9 cellular contexts compared by ENCODE assay signal in the genomic region with DNA sequence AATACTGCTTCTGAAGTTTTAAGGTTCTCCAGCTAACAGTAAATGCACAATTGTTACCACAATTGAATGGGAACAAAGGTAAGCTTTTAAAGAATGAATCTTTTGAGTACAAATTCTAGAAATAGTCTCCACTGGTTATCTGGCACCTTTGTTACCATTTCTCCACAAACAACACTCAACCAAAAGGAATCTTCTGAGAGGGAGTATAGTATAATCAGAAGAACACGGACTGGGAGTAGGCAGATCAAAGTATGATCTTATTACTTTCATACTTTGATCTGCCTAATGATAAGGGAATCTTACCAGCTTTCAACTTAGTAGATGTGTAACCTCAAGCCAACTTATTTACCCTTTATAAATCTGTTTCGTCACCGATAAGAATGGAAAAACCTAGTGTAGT. TPM values are rescaled to one million over a fixed set of nuclear protein-coding genes. Genes with fewer than 3 reads are reported as not detected.
DNase-seq lines count a peak whose midpoint lies in the region; ATAC-seq and TF ChIP-seq lines count a peak whose summit lies in the region.
"Had no signal": no experiment of that assay in that cellular context is flagged by ENCODE, and none has a peak within 500 bp of the region (broad histone marks: within the 10 kb centered on the region; RNA-seq: fewer than 3 reads in every experiment).

No MANE protein-coding gene starts in this region.

- H3K9me3 ChIP-seq in iPS-18c (ENCODE audit: control insufficient read depth, insufficient read depth, low read length) (no peaks in the 10 kb centered on the region), suprapubic skin (no peaks in the 10 kb centered on the region)

- no peak for TF ChIP-seq POLR2A in suprapubic skin (IDR thresholded peaks at IDR 0.05)

- H3K27me3 Mint-ChIP-seq in activated CD8-positive, alpha-beta memory T cell treated with anti-CD3 and anti-CD28 coated beads, Interleukin-2, amount 10 ng/mL, durations not matched to agents 7 days and 5 days, result no peaks in the 10 kb centered on the region
- H3K27me3 Mint-ChIP-seq in activated T-helper 1 cell treated with anti-CD3 and anti-CD28 coated beads, Interleukin-12 subunit alpha, Interleukin-12 subunit beta, Interleukin-2, Interleukin-4 antibody, amounts not matched to agents 30 ng/mL and 10 ng/mL and 1 ng/mL, durations not matched to agents 14 hours and 24 hours and 36 hours (ENCODE audit: insufficient read depth), result no peaks in the 10 kb centered on the region

- H3K36me3 ChIP-seq in suprapubic skin, result no peaks in the 10 kb centered on the region

- H3K36me3 Mint-ChIP-seq in activated CD8-positive, alpha-beta memory T cell treated with anti-CD3 and anti-CD28 coated beads, Interleukin-2, amount 10 ng/mL, durations not matched to agents 7 days and 5 days, result peaks cover 31% of the 10 kb centered on the region
- H3K36me3 Mint-ChIP-seq in activated T-helper 1 cell treated with anti-CD3 and anti-CD28 coated beads, Interleukin-12 subunit alpha, Interleukin-12 subunit beta, Interleukin-2, Interleukin-4 antibody, amounts not matched to agents 30 ng/mL and 10 ng/mL and 1 ng/mL, durations not matched to agents 14 hours and 24 hours and 36 hours (ENCODE audit: low read depth), result peaks cover 21% of the 10 kb centered on the region

- H3K4me3 ChIP-seq in iPS-18c (ENCODE audit: insufficient read depth, low read depth, low read length) (peak overlapping the region; percentile 80), suprapubic skin (peak overlapping the region; percentile 95)

- H3K9me3 Mint-ChIP-seq in activated CD8-positive, alpha-beta memory T cell treated with anti-CD3 and anti-CD28 coated beads, Interleukin-2, amount 10 ng/mL, durations not matched to agents 7 days and 5 days (ENCODE audit: low read depth), result no peaks in the 10 kb centered on the region
- no peaks in the 10 kb centered on the region for H3K9me3 Mint-ChIP-seq in activated T-helper 1 cell treated with anti-CD3 and anti-CD28 coated beads, Interleukin-12 subunit alpha, Interleukin-12 subunit beta, Interleukin-2, Interleukin-4 antibody, amounts not matched to agents 30 ng/mL and 10 ng/mL and 1 ng/mL, durations not matched to agents 14 hours and 24 hours and 36 hours

- TF ChIP-seq EP300 in suprapubic skin (IDR thresholded peaks at IDR 0.05), result no peak

- H3K27me3 ChIP-seq in suprapubic skin, result no peaks in the 10 kb centered on the region

- ATAC-seq in activated CD8-positive, alpha-beta memory T cell treated with anti-CD3 and anti-CD28 coated beads, Interleukin-2, amount 10 ng/mL, durations not matched to agents 7 days and 5 days, result no peak
- no peak for ATAC-seq in GM18868 (IDR thresholded peaks at IDR 0.05; ENCODE audit: unreplicated experiment)
- no peak for ATAC-seq in GM21528 (IDR thresholded peaks at IDR 0.05; ENCODE audit: low FRiP score, unreplicated experiment)

- WGBS in suprapubic skin, result 70% methylated on average over 3 of the region's 3 CpGs

- no peak for DNase-seq in activated CD8-positive, alpha-beta memory T cell treated with anti-CD3 and anti-CD28 coated beads, Interleukin-2, amount 10 ng/mL, durations not matched to agents 7 days and 5 days
- no peak for DNase-seq in activated CD8-positive, alpha-beta memory T cell treated with anti-CD3 and anti-CD28 coated beads for 24 hours
- no peak for DNase-seq in activated T-helper 1 cell treated with anti-CD3 and anti-CD28 coated beads, Interleukin-12 subunit alpha, Interleukin-12 subunit beta, Interleukin-2, Interleukin-4 antibody, amounts not matched to agents 30 ng/mL and 10 ng/mL and 1 ng/mL, durations not matched to agents 14 hours and 24 hours and 36 hours (ENCODE audit: low spot score)
- DNase-seq in suprapubic skin (ENCODE audit: low spot score in 2 of 2) (no peak), anterior cingulate cortex (lab: John Stamatoyannopoulos, UW) (no peak)
- DNase-seq: AML-193 had no signal

- intact Hi-C loops in activated T-helper 1 cell treated with anti-CD3 and anti-CD28 coated beads, Interleukin-12 subunit alpha, Interleukin-12 subunit beta, Interleukin-2, Interleukin-4 antibody, amounts not matched to agents 30 ng/mL and 10 ng/mL and 1 ng/mL, durations not matched to agents 14 hours and 24 hours and 36 hours (cut with micrococcal nuclease), result loop anchor here (5.0 kb wide), 1 partner anchor 309 kb away; no protein-coding TSS in a partner anchor

- H3K27ac Mint-ChIP-seq in activated CD8-positive, alpha-beta memory T cell treated with anti-CD3 and anti-CD28 coated beads, Interleukin-2, amount 10 ng/mL, durations not matched to agents 7 days and 5 days, result peak overlapping the region; percentile 95
- peak overlapping the region; percentile 92 for H3K27ac Mint-ChIP-seq in activated T-helper 1 cell treated with anti-CD3 and anti-CD28 coated beads, Interleukin-12 subunit alpha, Interleukin-12 subunit beta, Interleukin-2, Interleukin-4 antibody, amounts not matched to agents 30 ng/mL and 10 ng/mL and 1 ng/mL, durations not matched to agents 14 hours and 24 hours and 36 hours

- peaks cover 35% of the 10 kb centered on the region for H3K4me1 ChIP-seq in suprapubic skin

- no peak overlapping the region for H3K27ac ChIP-seq in suprapubic skin

- H3K4me3 Mint-ChIP-seq in activated CD8-positive, alpha-beta memory T cell treated with anti-CD3 and anti-CD28 coated beads, Interleukin-2, amount 10 ng/mL, durations not matched to agents 7 days and 5 days, result peak overlapping the region; percentile 98
- H3K4me3 Mint-ChIP-seq in activated T-helper 1 cell treated with anti-CD3 and anti-CD28 coated beads, Interleukin-12 subunit alpha, Interleukin-12 subunit beta, Interleukin-2, Interleukin-4 antibody, amounts not matched to agents 30 ng/mL and 10 ng/mL and 1 ng/mL, durations not matched to agents 14 hours and 24 hours and 36 hours, result peak overlapping the region; percentile 97

- H3K4me1 Mint-ChIP-seq in activated CD8-positive, alpha-beta memory T cell treated with anti-CD3 and anti-CD28 coated beads, Interleukin-2, amount 10 ng/mL, durations not matched to agents 7 days and 5 days, result peaks cover 42% of the 10 kb centered on the region
- H3K4me1 Mint-ChIP-seq in activated T-helper 1 cell treated with anti-CD3 and anti-CD28 coated beads, Interleukin-12 subunit alpha, Interleukin-12 subunit beta, Interleukin-2, Interleukin-4 antibody, amounts not matched to agents 30 ng/mL and 10 ng/mL and 1 ng/mL, durations not matched to agents 14 hours and 24 hours and 36 hours (ENCODE audit: low read depth), result peaks cover 49% of the 10 kb centered on the region

- CTCF ChIA-PET in activated CD8-positive, alpha-beta memory T cell treated with anti-CD3 and anti-CD28 coated beads, Interleukin-2, amount 10 ng/mL, durations not matched to agents 7 days and 5 days (lab: Charles Lee), result interaction anchor here (1.2 to 2.7 kb wide), 3 partner anchors 23 to 308 kb away, joined by 4 to 8 read pairs (median 4); no protein-coding TSS in a partner anchor

- no peak for TF ChIP-seq CTCF in suprapubic skin (IDR thresholded peaks at IDR 0.05)

RNA-seq across cellular contexts. Expression of gene CEP76, which starts 1.4 kb away (rescaled TPM):
- total RNA-seq in activated CD8-positive, alpha-beta memory T cell treated with anti-CD3 and anti-CD28 coated beads, Interleukin-2, amount 10 ng/mL, durations not matched to agents 7 days and 5 days, result 10 to 100 TPM; 15.7 to 18.0 TPM
- 16.1 and 17.5 TPM in 2 replicates for total RNA-seq in activated T-helper 1 cell treated with anti-CD3 and anti-CD28 coated beads, Interleukin-12 subunit alpha, Interleukin-12 subunit beta, Interleukin-2, Interleukin-4 antibody, amounts not matched to agents 30 ng/mL and 10 ng/mL and 1 ng/mL, durations not matched to agents 14 hours and 24 hours and 36 hours
- total RNA-seq in suprapubic skin, result 10 to 100 TPM in 2 of 4 donors, 1 to 10 TPM in 2; 6.5 to 14.8 (median 11.3) TPM

RNA-seq across cellular contexts. Expression of gene PSMG2, which starts 1.7 kb away (rescaled TPM):
- 100 to 1,000 TPM in 1 of 2 experiments, 10 to 100 TPM in 1; 98.2 to 106 TPM for total RNA-seq in activated CD8-positive, alpha-beta memory T cell treated with anti-CD3 and anti-CD28 coated beads, Interleukin-2, amount 10 ng/mL, durations not matched to agents 7 days and 5 days
- 113 and 118 TPM in 2 replicates for total RNA-seq in activated T-helper 1 cell treated with anti-CD3 and anti-CD28 coated beads, Interleukin-12 subunit alpha, Interleukin-12 subunit beta, Interleukin-2, Interleukin-4 antibody, amounts not matched to agents 30 ng/mL and 10 ng/mL and 1 ng/mL, durations not matched to agents 14 hours and 24 hours and 36 hours
- total RNA-seq in suprapubic skin, result 10 to 100 TPM; 53.1 to 72.1 (median 68.4) TPM

RNA-seq across cellular contexts. Expression of gene SPIRE1, which starts 43.3 kb away (rescaled TPM):
- total RNA-seq in activated CD8-positive, alpha-beta memory T cell treated with anti-CD3 and anti-CD28 coated beads, Interleukin-2, amount 10 ng/mL, durations not matched to agents 7 days and 5 days, result 1 to 10 TPM; 3.4 to 9.6 TPM
- 8.8 and 10.9 TPM in 2 replicates for total RNA-seq in activated T-helper 1 cell treated with anti-CD3 and anti-CD28 coated beads, Interleukin-12 subunit alpha, Interleukin-12 subunit beta, Interleukin-2, Interleukin-4 antibody, amounts not matched to agents 30 ng/mL and 10 ng/mL and 1 ng/mL, durations not matched to agents 14 hours and 24 hours and 36 hours
- 10 to 100 TPM; 21.7 to 42.8 (median 25.2) TPM for total RNA-seq in suprapubic skin
